ENCODE assay signal across 1 cellular context in genomic region chr7:99808766-99809165, GRCh38.
TF ChIP-seq lines count a peak whose summit lies in the region.

No MANE protein-coding gene starts in this region.

TF ChIP-seq in GM23338, 12 proteins besides CTCF, POLR2A, EP300 and RAD21:
- TF ChIP-seq STAT1 (IDR thresholded peaks at IDR 0.05; ENCODE audit: unreplicated experiment) (no peak), NANOG (IDR thresholded peaks at IDR 0.05; ENCODE audit: borderline replicate concordance) (no peak), REST (IDR thresholded peaks at IDR 0.05; ENCODE audit: unreplicated experiment) (no peak), ZNF114 (CRISPR knock-in tag; IDR thresholded peaks at IDR 0.05) (no peak), EZH2phosphoT487 (IDR thresholded peaks at IDR 0.05; ENCODE audit: unreplicated experiment) (no peak), ETS1 (IDR thresholded peaks at IDR 0.05) (no peak), JUNB (IDR thresholded peaks at IDR 0.05; ENCODE audit: unreplicated experiment) (no peak), EZH2 (IDR thresholded peaks at IDR 0.05; ENCODE audit: low read depth, unreplicated experiment) (no peak), ZNF331 (CRISPR knock-in tag; IDR thresholded peaks at IDR 0.05; ENCODE audit: low read depth) (no peak), POLR2AphosphoS5 (IDR thresholded peaks at IDR 0.05; ENCODE audit: low read depth) (no peak)
